ENCODE assay signal across 8 cellular contexts in genomic region chr6:37155394-37156312, GRCh38. TPM values are rescaled to one million over a fixed set of nuclear protein-coding genes. Genes with fewer than 3 reads are reported as not detected.
A peak's percentile ranks its signal among the peaks of the same experiment; 100 is the strongest.
DNase-seq lines count a peak whose midpoint lies in the region; ATAC-seq lines count a peak whose summit lies in the region.

No MANE protein-coding gene starts in this region.

- H3K36me3 Mint-ChIP-seq in activated T-helper 17 cell treated with anti-CD3 and anti-CD28 coated beads, Interleukin-2, amount 50 U/mL, for 72 hours (ENCODE audit: low read depth), result no peaks in the 10 kb centered on the region

- 83 to 84% methylated on average over 11 of the region's 11 CpGs for WGBS in GM23248 (ENCODE audit: low coverage in 1 of 2, low lambda C conversion rate in 2 of 2, missing lambda C conversion rate in 2 of 2), 2 experiments

- H3K9ac ChIP-seq in GM23248, result no peak overlapping the region

- DNase-seq in stimulated activated naive CD4-positive, alpha-beta T cell treated with Interleukin-2 at 50 U/mL for 16 hours (lab: John Stamatoyannopoulos, UW), result peak; percentile 55
- DNase-seq in stimulated activated naive CD4-positive, alpha-beta T cell (lab: John Stamatoyannopoulos, UW), result no peak
- peak; percentile 56 for DNase-seq in stimulated activated CD4-positive, alpha-beta T cell treated with anti-CD3 and anti-CD28 coated beads, Interleukin-4, amount 100 ng/mL, for 1 hour
- DNase-seq in DMS79 (lab: John Stamatoyannopoulos, UW) (no peak), AML-193 (lab: John Stamatoyannopoulos, UW) (no peak), GM23248 (no peak)

- no peaks in the 10 kb centered on the region for H3K27me3 ChIP-seq in GM23248 (replicated peaks; ENCODE audit: insufficient read depth)

- peak overlapping the region; percentile 52 for H3K27ac Mint-ChIP-seq in activated T-helper 17 cell treated with anti-CD3 and anti-CD28 coated beads, Interleukin-2, amount 50 U/mL, for 72 hours

- no peak overlapping the region for H3K27ac ChIP-seq in GM23248

- ATAC-seq in HG03378 (IDR thresholded peaks at IDR 0.05; ENCODE audit: unreplicated experiment), result peak; percentile 83
- peak; percentile 94 for ATAC-seq in activated T-helper 17 cell treated with anti-CD3 and anti-CD28 coated beads, Interleukin-2, amount 50 U/mL, for 72 hours (replicated peaks)

- no peaks in the 10 kb centered on the region for H3K36me3 ChIP-seq in GM23248 (ENCODE audit: low read depth)

- H4K20me1 ChIP-seq in GM23248 (ENCODE audit: insufficient read depth), result no peaks in the 10 kb centered on the region

- H3K4me1 Mint-ChIP-seq in activated T-helper 17 cell treated with anti-CD3 and anti-CD28 coated beads, Interleukin-2, amount 50 U/mL, for 72 hours, result peaks cover 16% of the 10 kb centered on the region

- H3K4me3 Mint-ChIP-seq in activated T-helper 17 cell treated with anti-CD3 and anti-CD28 coated beads, Interleukin-2, amount 50 U/mL, for 72 hours, result peak overlapping the region; percentile 67

- H3K9me2 ChIP-seq in GM23248 (ENCODE audit: insufficient read depth), result no peaks in the 10 kb centered on the region

- no peak overlapping the region for H3K4me3 ChIP-seq in GM23248

- H3K4me2 ChIP-seq in GM23248 (ENCODE audit: unreplicated experiment), result no peak overlapping the region

- in situ Hi-C loops in GM23248 (cut with MboI), result no loop called here

- H3K9me3 Mint-ChIP-seq in activated T-helper 17 cell treated with anti-CD3 and anti-CD28 coated beads, Interleukin-2, amount 50 U/mL, for 72 hours, result no peaks in the 10 kb centered on the region

- no peaks in the 10 kb centered on the region for H3K79me2 ChIP-seq in GM23248 (ENCODE audit: insufficient read depth)

- H3K4me1 ChIP-seq in GM23248 (ENCODE audit: insufficient read depth), result peaks cover 5% of the 10 kb centered on the region

- H3K9me3 ChIP-seq in GM23248 (ENCODE audit: low read depth), result no peaks in the 10 kb centered on the region

- H3K27me3 Mint-ChIP-seq in activated T-helper 17 cell treated with anti-CD3 and anti-CD28 coated beads, Interleukin-2, amount 50 U/mL, for 72 hours, result no peaks in the 10 kb centered on the region

- peaks cover 7% of the 10 kb centered on the region for H3F3A ChIP-seq in GM23248 (ENCODE audit: insufficient read depth)

- H2AFZ ChIP-seq in GM23248, result no peak overlapping the region

RNA-seq across cellular contexts. Expression of gene PIM1, which starts 14.3 kb away (rescaled TPM):
- total RNA-seq in activated T-helper 17 cell treated with anti-CD3 and anti-CD28 coated beads, Interleukin-2, amount 50 U/mL, for 72 hours, result 100 to 1,000 TPM; 246 to 403 TPM
- total RNA-seq in GM23248 (2014; rRNA removed; shearing (Covaris generic)), result 12.6 and 15.5 TPM in 2 replicates
- polyA plus RNA-seq in GM23248 (2016; fragmentation: Nextera tagmentation; extraction: Ambion mirVana), result 10.8 and 12.0 TPM in 2 replicates

Comparison
In these comparisons a context has a peak if more than half of its experiments do, and no peak if none do; other contexts are left out.
1. DNase-seq: peak in stimulated activated naive CD4-positive, alpha-beta T cell treated with Interleukin-2 at 50 U/mL for 16 hours (single experiment) and stimulated activated CD4-positive, alpha-beta T cell treated with anti-CD3 and anti-CD28 coated beads, Interleukin-4, amount 100 ng/mL, for 1 hour (single experiment); none in stimulated activated naive CD4-positive, alpha-beta T cell (0 of 6), DMS79 (single experiment), AML-193 (0 of 2) and GM23248 (single experiment).
2. RNA of gene PIM1, which starts 14.3 kb away (total RNA-seq): 246 to 403 TPM in activated T-helper 17 cell treated with anti-CD3 and anti-CD28 coated beads, Interleukin-2, amount 50 U/mL, for 72 hours; 12.6 to 15.5 TPM in GM23248; every median in the first group is over 10 times any median in the second.